ENCODE assay signal across 1 cellular context in genomic region chr2:102636283-102636907, GRCh38.
TF ChIP-seq lines count a peak whose summit lies in the region.

No MANE protein-coding gene starts in this region.

TF ChIP-seq in H1, 55 proteins besides CTCF, POLR2A, EP300 and RAD21:
- TF ChIP-seq SRF (IDR thresholded peaks at IDR 0.05; ENCODE audit: low read depth, low read length) (no peak), CBX8 (IDR thresholded peaks at IDR 0.05; ENCODE audit: borderline replicate concordance, low read depth, low read length) (no peak), CTBP2 (IDR thresholded peaks at IDR 0.05; ENCODE audit: borderline replicate concordance, insufficient read depth, insufficient read length, low read length) (no peak), SAP30 (IDR thresholded peaks at IDR 0.05; ENCODE audit: insufficient read depth, insufficient replicate concordance, low read length) (no peak), SUZ12 (IDR thresholded peaks at IDR 0.05; ENCODE audit: low read length) (no peak), CHD1 (IDR thresholded peaks at IDR 0.05; ENCODE audit: low read depth, low read length) (no peak), RXRA (IDR thresholded peaks at IDR 0.05; ENCODE audit: insufficient read depth, low read depth, low read length) (no peak), E2F6 (IDR thresholded peaks at IDR 0.05) (no peak), TCF12 (IDR thresholded peaks at IDR 0.05; ENCODE audit: low read depth, low read length) (no peak), EZH2 (IDR thresholded peaks at IDR 0.05; ENCODE audit: low read depth, low read length, severe bottlenecking) (no peak), MAX (IDR thresholded peaks at IDR 0.05) (no peak), EGR1 (IDR thresholded peaks at IDR 0.05; ENCODE audit: borderline replicate concordance, low read depth, low read length) (no peak)
- TF ChIP-seq, protein P1, sequence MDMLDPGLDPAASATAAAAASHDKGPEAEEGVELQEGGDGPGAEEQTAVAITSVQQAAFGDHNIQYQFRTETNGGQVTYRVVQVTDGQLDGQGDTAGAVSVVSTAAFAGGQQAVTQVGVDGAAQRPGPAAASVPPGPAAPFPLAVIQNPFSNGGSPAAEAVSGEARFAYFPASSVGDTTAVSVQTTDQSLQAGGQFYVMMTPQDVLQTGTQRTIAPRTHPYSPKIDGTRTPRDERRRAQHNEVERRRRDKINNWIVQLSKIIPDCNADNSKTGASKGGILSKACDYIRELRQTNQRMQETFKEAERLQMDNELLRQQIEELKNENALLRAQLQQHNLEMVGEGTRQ (IDR thresholded peaks at IDR 0.05; ENCODE audit: low read length), result no peak
